Comparison of ENCODE assay signal across 1 cellular context in the genomic region with DNA sequence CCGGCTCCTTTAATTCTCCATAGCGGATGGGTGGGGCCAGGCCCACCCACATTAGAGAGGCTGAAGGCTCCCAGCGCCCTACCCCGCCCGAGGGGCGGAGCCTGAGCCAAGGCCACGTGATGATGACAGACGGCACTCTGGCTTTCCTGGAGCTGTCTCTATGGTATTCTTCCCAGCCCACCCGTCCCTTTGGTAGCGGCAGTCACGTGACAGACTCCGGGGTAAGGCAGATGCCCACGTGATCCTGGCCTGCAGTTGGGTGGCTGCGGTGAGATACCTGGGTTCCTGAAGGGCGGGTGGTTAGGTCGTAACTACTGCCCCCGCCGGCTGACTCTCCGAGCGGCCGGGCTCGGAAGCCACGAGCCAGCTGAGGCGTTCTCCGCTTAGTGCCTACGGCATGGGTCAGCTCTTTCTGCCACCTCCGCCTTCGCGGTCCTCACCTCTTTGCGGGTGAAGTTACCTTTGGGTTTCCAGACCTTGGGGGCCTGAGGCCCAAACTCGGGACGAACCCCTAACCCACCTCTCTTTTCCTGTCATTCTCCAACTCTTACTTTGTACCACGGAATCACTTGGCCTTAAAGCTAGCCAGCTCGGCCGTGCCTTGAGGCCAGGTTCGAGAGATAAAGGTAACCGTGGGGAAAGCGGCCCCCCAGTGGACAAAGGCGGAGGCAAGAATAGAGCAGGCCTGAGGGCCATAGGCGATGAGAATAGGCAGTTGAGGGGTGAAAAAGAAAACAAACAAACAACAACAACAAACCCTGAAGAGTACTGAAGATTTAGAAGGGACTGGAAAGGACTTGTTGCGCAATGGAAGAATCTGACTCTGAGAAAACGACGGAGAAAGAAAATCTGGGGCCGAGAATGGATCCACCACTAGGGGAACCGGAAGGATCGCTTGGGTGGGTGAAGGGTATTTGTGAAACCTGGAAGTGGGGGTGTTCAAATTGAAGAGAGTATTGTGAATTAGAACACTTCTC.
TF ChIP-seq lines count a peak whose summit lies in the region.

A gene with protein sequence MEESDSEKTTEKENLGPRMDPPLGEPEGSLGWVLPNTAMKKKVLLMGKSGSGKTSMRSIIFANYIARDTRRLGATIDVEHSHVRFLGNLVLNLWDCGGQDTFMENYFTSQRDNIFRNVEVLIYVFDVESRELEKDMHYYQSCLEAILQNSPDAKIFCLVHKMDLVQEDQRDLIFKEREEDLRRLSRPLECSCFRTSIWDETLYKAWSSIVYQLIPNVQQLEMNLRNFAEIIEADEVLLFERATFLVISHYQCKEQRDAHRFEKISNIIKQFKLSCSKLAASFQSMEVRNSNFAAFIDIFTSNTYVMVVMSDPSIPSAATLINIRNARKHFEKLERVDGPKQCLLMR (plus strand): TSS at position 229 of the 977 bp plus-strand sequence. CDS start 579 bp downstream, at position 808.

TF ChIP-seq in HepG2, 621 proteins besides CTCF, POLR2A, EP300 and RAD21 (continued from another document and continues in another):
- TF ChIP-seq NFYC (CRISPR knock-in tag; IDR thresholded peaks at IDR 0.05) (no peak; the same call in 1 of the 2 replicates), PHF20 (CRISPR knock-in tag; IDR thresholded peaks at IDR 0.05) (peak; percentile 77), CCDC6 (CRISPR knock-in tag; IDR thresholded peaks at IDR 0.05) (no peak), SIN3A (IDR thresholded peaks at IDR 0.05; ENCODE audit: borderline replicate concordance, low read depth, low read length) (no peak; the same call in 1 of the 2 replicates), RFXAP (CRISPR knock-in tag; IDR thresholded peaks at IDR 0.05; ENCODE audit: borderline replicate concordance) (no peak), YEATS2 (CRISPR knock-in tag; IDR thresholded peaks at IDR 0.05; ENCODE audit: borderline replicate concordance) (peak; percentile 36; the same call in 1 of the 2 replicates), RAD51 (IDR thresholded peaks at IDR 0.05; ENCODE audit: borderline replicate concordance) (peak; percentile 98), ZNF337 (CRISPR knock-in tag; IDR thresholded peaks at IDR 0.05; ENCODE audit: borderline replicate concordance, low read depth) (no peak), MBD4 (IDR thresholded peaks at IDR 0.05; ENCODE audit: borderline replicate concordance, low read length) (no peak), ZNF501 (CRISPR knock-in tag; IDR thresholded peaks at IDR 0.05) (peak; percentile 29), FOSL2 (CRISPR knock-in tag; IDR thresholded peaks at IDR 0.05) (no peak), YEATS4 (CRISPR knock-in tag; IDR thresholded peaks at IDR 0.05; ENCODE audit: borderline replicate concordance) (peak; percentile 65), FOXK1 (CRISPR knock-in tag; IDR thresholded peaks at IDR 0.05; ENCODE audit: borderline replicate concordance, low read depth) (peak; percentile 45; the same call in 1 of the 2 replicates), ZFY (CRISPR knock-in tag; IDR thresholded peaks at IDR 0.05) (peak; percentile 78), ZNF644 (CRISPR knock-in tag; IDR thresholded peaks at IDR 0.05; ENCODE audit: low read depth) (no peak), GTF3A (CRISPR knock-in tag; conservative IDR thresholded peaks at IDR 0.05) (no peak), DPF2 (CRISPR knock-in tag; IDR thresholded peaks at IDR 0.05; ENCODE audit: borderline replicate concordance, low read depth) (no peak), POGZ (CRISPR knock-in tag; IDR thresholded peaks at IDR 0.05) (peak; percentile 86), ZNF674 (CRISPR knock-in tag; IDR thresholded peaks at IDR 0.05; ENCODE audit: low read depth) (no peak), FOXJ3 (CRISPR knock-in tag; IDR thresholded peaks at IDR 0.05; ENCODE audit: borderline replicate concordance) (no peak), ZNF883 (CRISPR knock-in tag; IDR thresholded peaks at IDR 0.05; ENCODE audit: not compliant biosample characterization) (peak; percentile 36), ETV5 (CRISPR knock-in tag; IDR thresholded peaks at IDR 0.05; ENCODE audit: borderline replicate concordance) (no peak), ZNF10 (CRISPR knock-in tag; IDR thresholded peaks at IDR 0.05; ENCODE audit: borderline replicate concordance, low read depth) (no peak)
- TF ChIP-seq, protein P1, sequence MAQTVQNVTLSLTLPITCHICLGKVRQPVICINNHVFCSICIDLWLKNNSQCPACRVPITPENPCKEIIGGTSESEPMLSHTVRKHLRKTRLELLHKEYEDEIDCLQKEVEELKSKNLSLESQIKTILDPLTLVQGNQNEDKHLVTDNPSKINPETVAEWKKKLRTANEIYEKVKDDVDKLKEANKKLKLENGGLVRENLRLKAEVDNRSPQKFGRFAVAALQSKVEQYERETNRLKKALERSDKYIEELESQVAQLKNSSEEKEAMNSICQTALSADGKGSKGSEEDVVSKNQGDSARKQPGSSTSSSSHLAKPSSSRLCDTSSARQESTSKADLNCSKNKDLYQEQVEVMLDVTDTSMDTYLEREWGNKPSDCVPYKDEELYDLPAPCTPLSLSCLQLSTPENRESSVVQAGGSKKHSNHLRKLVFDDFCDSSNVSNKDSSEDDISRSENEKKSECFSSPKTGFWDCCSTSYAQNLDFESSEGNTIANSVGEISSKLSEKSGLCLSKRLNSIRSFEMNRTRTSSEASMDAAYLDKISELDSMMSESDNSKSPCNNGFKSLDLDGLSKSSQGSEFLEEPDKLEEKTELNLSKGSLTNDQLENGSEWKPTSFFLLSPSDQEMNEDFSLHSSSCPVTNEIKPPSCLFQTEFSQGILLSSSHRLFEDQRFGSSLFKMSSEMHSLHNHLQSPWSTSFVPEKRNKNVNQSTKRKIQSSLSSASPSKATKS (CRISPR knock-in tag; IDR thresholded peaks at IDR 0.05), result no peak
- TF ChIP-seq, protein P2, sequence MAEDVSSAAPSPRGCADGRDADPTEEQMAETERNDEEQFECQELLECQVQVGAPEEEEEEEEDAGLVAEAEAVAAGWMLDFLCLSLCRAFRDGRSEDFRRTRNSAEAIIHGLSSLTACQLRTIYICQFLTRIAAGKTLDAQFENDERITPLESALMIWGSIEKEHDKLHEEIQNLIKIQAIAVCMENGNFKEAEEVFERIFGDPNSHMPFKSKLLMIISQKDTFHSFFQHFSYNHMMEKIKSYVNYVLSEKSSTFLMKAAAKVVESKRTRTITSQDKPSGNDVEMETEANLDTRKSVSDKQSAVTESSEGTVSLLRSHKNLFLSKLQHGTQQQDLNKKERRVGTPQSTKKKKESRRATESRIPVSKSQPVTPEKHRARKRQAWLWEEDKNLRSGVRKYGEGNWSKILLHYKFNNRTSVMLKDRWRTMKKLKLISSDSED (CRISPR knock-in tag; IDR thresholded peaks at IDR 0.05), result no peak
- TF ChIP-seq, protein P3, sequence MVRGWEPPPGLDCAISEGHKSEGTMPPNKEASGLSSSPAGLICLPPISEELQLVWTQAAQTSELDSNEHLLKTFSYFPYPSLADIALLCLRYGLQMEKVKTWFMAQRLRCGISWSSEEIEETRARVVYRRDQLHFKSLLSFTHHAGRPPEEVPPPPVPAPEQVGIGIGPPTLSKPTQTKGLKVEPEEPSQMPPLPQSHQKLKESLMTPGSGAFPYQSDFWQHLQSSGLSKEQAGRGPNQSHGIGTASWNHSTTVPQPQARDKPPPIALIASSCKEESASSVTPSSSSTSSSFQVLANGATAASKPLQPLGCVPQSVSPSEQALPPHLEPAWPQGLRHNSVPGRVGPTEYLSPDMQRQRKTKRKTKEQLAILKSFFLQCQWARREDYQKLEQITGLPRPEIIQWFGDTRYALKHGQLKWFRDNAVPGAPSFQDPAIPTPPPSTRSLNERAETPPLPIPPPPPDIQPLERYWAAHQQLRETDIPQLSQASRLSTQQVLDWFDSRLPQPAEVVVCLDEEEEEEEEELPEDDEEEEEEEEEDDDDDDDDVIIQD (CRISPR knock-in tag; IDR thresholded peaks at IDR 0.05; ENCODE audit: low read depth), result peak; percentile 48; the same call in 1 of the 2 replicates
- TF ChIP-seq, protein P4, sequence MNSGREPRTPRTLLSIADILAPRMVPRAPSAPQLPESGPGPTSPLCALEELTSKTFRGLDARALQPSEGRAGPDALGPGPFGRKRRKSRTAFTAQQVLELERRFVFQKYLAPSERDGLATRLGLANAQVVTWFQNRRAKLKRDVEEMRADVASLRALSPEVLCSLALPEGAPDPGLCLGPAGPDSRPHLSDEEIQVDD (CRISPR knock-in tag; IDR thresholded peaks at IDR 0.05; ENCODE audit: borderline replicate concordance), result no peak
- TF ChIP-seq, protein P5, sequence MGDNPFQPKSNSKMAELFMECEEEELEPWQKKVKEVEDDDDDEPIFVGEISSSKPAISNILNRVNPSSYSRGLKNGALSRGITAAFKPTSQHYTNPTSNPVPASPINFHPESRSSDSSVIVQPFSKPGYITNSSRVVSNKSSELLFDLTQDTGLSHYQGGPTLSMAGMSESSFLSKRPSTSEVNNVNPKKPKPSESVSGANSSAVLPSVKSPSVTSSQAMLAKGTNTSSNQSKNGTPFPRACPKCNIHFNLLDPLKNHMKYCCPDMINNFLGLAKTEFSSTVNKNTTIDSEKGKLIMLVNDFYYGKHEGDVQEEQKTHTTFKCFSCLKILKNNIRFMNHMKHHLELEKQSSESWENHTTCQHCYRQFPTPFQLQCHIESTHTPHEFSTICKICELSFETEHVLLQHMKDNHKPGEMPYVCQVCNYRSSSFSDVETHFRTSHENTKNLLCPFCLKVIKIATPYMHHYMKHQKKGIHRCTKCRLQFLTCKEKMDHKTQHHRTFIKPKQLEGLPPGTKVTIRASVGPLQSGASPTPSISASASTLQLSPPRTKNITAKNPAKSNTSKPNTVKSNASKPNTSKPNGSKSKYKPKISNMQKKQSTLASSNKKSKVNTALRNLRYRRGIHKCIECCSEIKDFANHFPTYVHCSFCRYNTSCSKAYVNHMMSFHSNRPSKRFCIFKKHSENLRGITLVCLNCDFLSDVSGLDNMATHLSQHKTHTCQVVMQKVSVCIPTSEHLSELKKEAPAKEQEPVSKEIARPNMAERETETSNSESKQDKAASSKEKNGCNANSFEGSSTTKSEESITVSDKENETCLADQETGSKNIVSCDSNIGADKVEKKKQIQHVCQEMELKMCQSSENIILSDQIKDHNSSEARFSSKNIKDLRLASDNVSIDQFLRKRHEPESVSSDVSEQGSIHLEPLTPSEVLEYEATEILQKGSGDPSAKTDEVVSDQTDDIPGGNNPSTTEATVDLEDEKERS (CRISPR knock-in tag; IDR thresholded peaks at IDR 0.05), result no peak
- TF ChIP-seq, protein P6, sequence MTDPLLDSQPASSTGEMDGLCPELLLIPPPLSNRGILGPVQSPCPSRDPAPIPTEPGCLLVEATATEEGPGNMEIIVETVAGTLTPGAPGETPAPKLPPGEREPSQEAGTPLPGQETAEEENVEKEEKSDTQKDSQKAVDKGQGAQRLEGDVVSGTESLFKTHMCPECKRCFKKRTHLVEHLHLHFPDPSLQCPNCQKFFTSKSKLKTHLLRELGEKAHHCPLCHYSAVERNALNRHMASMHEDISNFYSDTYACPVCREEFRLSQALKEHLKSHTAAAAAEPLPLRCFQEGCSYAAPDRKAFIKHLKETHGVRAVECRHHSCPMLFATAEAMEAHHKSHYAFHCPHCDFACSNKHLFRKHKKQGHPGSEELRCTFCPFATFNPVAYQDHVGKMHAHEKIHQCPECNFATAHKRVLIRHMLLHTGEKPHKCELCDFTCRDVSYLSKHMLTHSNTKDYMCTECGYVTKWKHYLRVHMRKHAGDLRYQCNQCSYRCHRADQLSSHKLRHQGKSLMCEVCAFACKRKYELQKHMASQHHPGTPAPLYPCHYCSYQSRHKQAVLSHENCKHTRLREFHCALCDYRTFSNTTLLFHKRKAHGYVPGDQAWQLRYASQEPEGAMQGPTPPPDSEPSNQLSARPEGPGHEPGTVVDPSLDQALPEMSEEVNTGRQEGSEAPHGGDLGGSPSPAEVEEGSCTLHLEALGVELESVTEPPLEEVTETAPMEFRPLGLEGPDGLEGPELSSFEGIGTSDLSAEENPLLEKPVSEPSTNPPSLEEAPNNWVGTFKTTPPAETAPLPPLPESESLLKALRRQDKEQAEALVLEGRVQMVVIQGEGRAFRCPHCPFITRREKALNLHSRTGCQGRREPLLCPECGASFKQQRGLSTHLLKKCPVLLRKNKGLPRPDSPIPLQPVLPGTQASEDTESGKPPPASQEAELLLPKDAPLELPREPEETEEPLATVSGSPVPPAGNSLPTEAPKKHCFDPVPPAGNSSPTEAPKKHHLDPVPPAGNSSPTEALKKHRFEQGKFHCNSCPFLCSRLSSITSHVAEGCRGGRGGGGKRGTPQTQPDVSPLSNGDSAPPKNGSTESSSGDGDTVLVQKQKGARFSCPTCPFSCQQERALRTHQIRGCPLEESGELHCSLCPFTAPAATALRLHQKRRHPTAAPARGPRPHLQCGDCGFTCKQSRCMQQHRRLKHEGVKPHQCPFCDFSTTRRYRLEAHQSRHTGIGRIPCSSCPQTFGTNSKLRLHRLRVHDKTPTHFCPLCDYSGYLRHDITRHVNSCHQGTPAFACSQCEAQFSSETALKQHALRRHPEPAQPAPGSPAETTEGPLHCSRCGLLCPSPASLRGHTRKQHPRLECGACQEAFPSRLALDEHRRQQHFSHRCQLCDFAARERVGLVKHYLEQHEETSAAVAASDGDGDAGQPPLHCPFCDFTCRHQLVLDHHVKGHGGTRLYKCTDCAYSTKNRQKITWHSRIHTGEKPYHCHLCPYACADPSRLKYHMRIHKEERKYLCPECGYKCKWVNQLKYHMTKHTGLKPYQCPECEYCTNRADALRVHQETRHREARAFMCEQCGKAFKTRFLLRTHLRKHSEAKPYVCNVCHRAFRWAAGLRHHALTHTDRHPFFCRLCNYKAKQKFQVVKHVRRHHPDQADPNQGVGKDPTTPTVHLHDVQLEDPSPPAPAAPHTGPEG (CRISPR knock-in tag; IDR thresholded peaks at IDR 0.05), result no peak
- TF ChIP-seq, protein P7, sequence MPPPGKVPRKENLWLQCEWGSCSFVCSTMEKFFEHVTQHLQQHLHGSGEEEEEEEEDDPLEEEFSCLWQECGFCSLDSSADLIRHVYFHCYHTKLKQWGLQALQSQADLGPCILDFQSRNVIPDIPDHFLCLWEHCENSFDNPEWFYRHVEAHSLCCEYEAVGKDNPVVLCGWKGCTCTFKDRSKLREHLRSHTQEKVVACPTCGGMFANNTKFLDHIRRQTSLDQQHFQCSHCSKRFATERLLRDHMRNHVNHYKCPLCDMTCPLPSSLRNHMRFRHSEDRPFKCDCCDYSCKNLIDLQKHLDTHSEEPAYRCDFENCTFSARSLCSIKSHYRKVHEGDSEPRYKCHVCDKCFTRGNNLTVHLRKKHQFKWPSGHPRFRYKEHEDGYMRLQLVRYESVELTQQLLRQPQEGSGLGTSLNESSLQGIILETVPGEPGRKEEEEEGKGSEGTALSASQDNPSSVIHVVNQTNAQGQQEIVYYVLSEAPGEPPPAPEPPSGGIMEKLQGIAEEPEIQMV (CRISPR knock-in tag; IDR thresholded peaks at IDR 0.05; ENCODE audit: low read depth), result no peak
- TF ChIP-seq, protein P8, sequence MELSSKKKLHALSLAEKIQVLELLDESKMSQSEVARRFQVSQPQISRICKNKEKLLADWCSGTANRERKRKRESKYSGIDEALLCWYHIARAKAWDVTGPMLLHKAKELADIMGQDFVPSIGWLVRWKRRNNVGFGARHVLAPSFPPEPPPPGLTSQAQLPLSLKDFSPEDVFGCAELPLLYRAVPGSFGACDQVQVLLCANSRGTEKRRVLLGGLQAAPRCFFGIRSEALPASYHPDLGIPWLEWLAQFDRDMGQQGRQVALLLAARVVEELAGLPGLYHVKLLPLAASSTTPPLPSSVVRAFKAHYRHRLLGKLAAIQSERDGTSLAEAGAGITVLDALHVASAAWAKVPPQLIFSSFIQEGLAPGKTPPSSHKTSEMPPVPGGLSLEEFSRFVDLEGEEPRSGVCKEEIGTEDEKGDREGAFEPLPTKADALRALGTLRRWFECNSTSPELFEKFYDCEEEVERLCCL (CRISPR knock-in tag; IDR thresholded peaks at IDR 0.05; ENCODE audit: borderline replicate concordance), result no peak
